28 cellular contexts compared by ENCODE assay signal in the genomic region with DNA sequence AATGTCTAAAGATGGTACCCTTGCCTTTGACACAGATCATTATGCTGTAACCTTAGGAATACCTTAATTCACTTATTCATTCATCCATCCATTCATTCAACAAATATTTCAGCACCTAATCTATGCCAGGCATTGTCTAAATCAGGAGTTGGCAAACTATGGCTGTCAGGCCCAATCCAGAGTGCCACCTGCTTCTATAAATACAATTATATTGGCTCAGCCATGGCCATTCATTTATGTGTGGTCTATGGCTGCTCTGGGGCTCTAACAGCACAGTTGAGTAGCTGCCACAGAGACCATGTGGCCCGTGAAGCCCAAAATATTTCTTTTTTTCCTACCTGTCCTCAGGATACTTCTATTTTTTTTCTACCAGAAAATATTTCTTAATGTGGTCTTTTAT. TPM values are rescaled to one million over a fixed set of nuclear protein-coding genes. Genes with fewer than 3 reads are reported as not detected.
"Had no signal": no experiment of that assay in that cellular context is flagged by ENCODE, and none has a peak within 500 bp of the region (broad histone marks: within the 10 kb centered on the region; RNA-seq: fewer than 3 reads in every experiment).

No MANE protein-coding gene starts in this region.

- H3K27ac ChIP-seq: cardiac muscle cell, VCaP had no signal

- H3K4me3 ChIP-seq: ascending aorta, cardiac muscle cell had no signal

- DNase-seq: activated CD4-positive, alpha-beta memory T cell treated with anti-CD3 and anti-CD28 coated beads, Interleukin-2, amount 10 ng/mL, durations not matched to agents 7 days and 5 days; activated CD4-positive, alpha-beta T cell treated with anti-CD3 and anti-CD28 coated beads for 1 hour; activated CD4-positive, alpha-beta T cell treated with anti-CD3 and anti-CD28 coated beads for 36 hours; activated CD4-positive, alpha-beta T cell treated with anti-CD3 and anti-CD28 coated beads for 48 hours; activated CD4-positive, alpha-beta T cell treated with anti-CD3 and anti-CD28 coated beads, Interleukin-2, amount 10 ng/mL, durations not matched to agents 7 days and 5 days; activated CD4-positive, alpha-beta T cell treated with anti-CD3 and anti-CD28 coated beads, Interleukin-2, amount 50 U/mL, for 48 hours; activated CD4-positive, CD25-positive, alpha-beta regulatory T cell; activated CD8-positive, alpha-beta memory T cell treated with anti-CD3 and anti-CD28 coated beads for 24 hours; activated CD8-positive, alpha-beta memory T cell treated with anti-CD3 and anti-CD28 coated beads, Interleukin-2, amount 10 ng/mL, durations not matched to agents 7 days and 5 days; activated CD8-positive, alpha-beta memory T cell treated with anti-CD3 and anti-CD28 coated beads, Interleukin-2, amount 50 U/mL, for 48 hours; activated CD8-positive, alpha-beta T cell treated with anti-CD3 and anti-CD28 coated beads, Interleukin-2, amount 10 ng/mL, durations not matched to agents 7 days and 5 days; activated effector memory CD4-positive, alpha-beta T cell treated with Interleukin-2 at 50 U/mL for 16 hours; activated gamma-delta T cell; activated naive CD4-positive, alpha-beta T cell treated with anti-CD3 and anti-CD28 coated beads, Interleukin-2, amount 10 ng/mL, durations not matched to agents 7 days and 5 days; activated naive CD4-positive, alpha-beta T cell treated with Interleukin-2 at 50 U/mL for 16 hours; activated naive CD8-positive, alpha-beta T cell treated with anti-CD3 and anti-CD28 coated beads, Interleukin-2, amount 10 ng/mL, durations not matched to agents 7 days and 5 days; activated naive CD8-positive, alpha-beta T cell treated with anti-CD3 and anti-CD28 coated beads, Interleukin-2, amount 50 U/mL, for 24 hours; activated T-cell treated with anti-CD3 and anti-CD28 coated beads, Interleukin-2, amount 50 U/mL, for 24 hours; activated T-cell treated with anti-CD3 and anti-CD28 coated beads, Interleukin-2, amount 50 U/mL, for 48 hours; amygdala; anterior cingulate cortex; central memory CD4-positive, alpha-beta T cell; T-cell; T-helper 17 cell had no signal

- ATAC-seq: activated CD4-positive, alpha-beta T cell treated with anti-CD3 and anti-CD28 coated beads for 36 hours; activated CD4-positive, CD25-positive, alpha-beta regulatory T cell treated with anti-CD3 and anti-CD28 coated beads, Interleukin-2, amount 50 U/mL, for 24 hours; activated CD8-positive, alpha-beta memory T cell treated with anti-CD3 and anti-CD28 coated beads, Interleukin-2, amount 10 ng/mL, durations not matched to agents 7 days and 5 days; activated CD8-positive, alpha-beta T cell treated with anti-CD3 and anti-CD28 coated beads, Interleukin-2, amount 10 ng/mL, durations not matched to agents 7 days and 5 days; activated naive CD8-positive, alpha-beta T cell treated with anti-CD3 and anti-CD28 coated beads, Interleukin-2, amount 50 U/mL, for 24 hours; T-cell; T-helper 17 cell had no signal

- H3K27me3 ChIP-seq: ascending aorta, cardiac muscle cell had no signal

- H3K36me3 ChIP-seq: ascending aorta, cardiac muscle cell had no signal

- H3K9me3 ChIP-seq: ascending aorta had no signal

RNA-seq across cellular contexts. Expression of gene CFAP58, which starts 9.4 kb away (rescaled TPM):
- total RNA-seq: ascending aorta, T-cell, T-helper 17 cell had no signal
